Comparison of ENCODE assay signal across 9 cellular contexts in genomic region chr7:16982640-16983103, GRCh38.
DNase-seq lines count a peak whose midpoint lies in the region; ATAC-seq, FAIRE-seq and TF ChIP-seq lines count a peak whose summit lies in the region.
"Had no signal": no experiment of that assay in that cellular context is flagged by ENCODE, and none has a peak within 500 bp of the region (broad histone marks: within the 10 kb centered on the region; RNA-seq: fewer than 3 reads in every experiment).

No MANE protein-coding gene starts in this region.

- H3K4me1 Mint-ChIP-seq in brain = peaks cover 21% of the 10 kb centered on the region

- no peak overlapping the region for H3K27ac ChIP-seq in kidney (ENCODE audit: low read depth in 2 of 2, low read length in 2 of 2)
- H3K27ac ChIP-seq: BLaER1 had no signal

- FAIRE-seq in RCC 7860 (lab: Jason Lieb, UNC) = peak; percentile 87
- FAIRE-seq in kidney (lab: Jason Lieb, UNC) = peak; percentile 70

- no peaks in the 10 kb centered on the region for H3K4me1 ChIP-seq in kidney (ENCODE audit: control insufficient read depth in 1 of 2, insufficient read depth in 1 of 2, low read depth in 1 of 2, low read length in 2 of 2)
- H3K4me1 ChIP-seq: BLaER1 had no signal

- H3K27me3 Mint-ChIP-seq in brain = peaks cover 20% of the 10 kb centered on the region

- DNase-seq in DMS 273 (lab: John Stamatoyannopoulos, UW; ENCODE audit: unreplicated experiment) (peak; percentile 64), DMS 273 treated with DMSO at 0.1 percent for 48 hours (lab: John Stamatoyannopoulos, UW) (no peak), RCC 7860 (ENCODE audit: low spot score) (peak; percentile 42), kidney (no peak)
- peak; percentile 2 for DNase-seq in stimulated activated naive CD4-positive, alpha-beta T cell treated with Interleukin-2 at 50 U/mL for 16 hours (lab: John Stamatoyannopoulos, UW)

- no peaks in the 10 kb centered on the region for H3K9me3 ChIP-seq in kidney (ENCODE audit: control insufficient read depth in 1 of 2, low read length in 2 of 2)
- H3K9me3 ChIP-seq: BLaER1 had no signal

- peak; percentile 82 to 90 for TF ChIP-seq CTCF in brain (conservative IDR thresholded peaks at IDR 0.05)
- peak; percentile 92 for TF ChIP-seq CTCF in kidney (IDR thresholded peaks at IDR 0.05; ENCODE audit: borderline replicate concordance, extremely low read depth, insufficient read depth)

- intact Hi-C loops in kidney (cut with DNase I) = no loop called here

- H3K4me3 ChIP-seq in kidney (ENCODE audit: low read length in 2 of 2) = no peak overlapping the region
- H3K4me3 ChIP-seq: BLaER1 had no signal

- peak overlapping the region in 1 of 5 experiments; percentile 21 for H3K27ac Mint-ChIP-seq in brain

- H3K9ac ChIP-seq in kidney (ENCODE audit: low read length in 2 of 2) = no peak overlapping the region
- H3K9ac ChIP-seq: BLaER1 had no signal

- H3K4me3 Mint-ChIP-seq in brain = peak overlapping the region in 4 of 5 experiments; percentile 17 to 23 (median 20)

- ATAC-seq in HG02852 (IDR thresholded peaks at IDR 0.05; ENCODE audit: unreplicated experiment) (peak; percentile 50), HG02798 (IDR thresholded peaks at IDR 0.05; ENCODE audit: poor library complexity, unreplicated experiment) (no peak)

- H3K36me3 Mint-ChIP-seq in brain = no peaks in the 10 kb centered on the region

- H3K9me3 Mint-ChIP-seq in brain = peaks cover 0 to 2% (median 0%) of the 10 kb centered on the region in 5 experiments

- no peaks in the 10 kb centered on the region for H3K36me3 ChIP-seq in kidney (ENCODE audit: control insufficient read depth in 1 of 2, insufficient read depth in 2 of 2, low read length in 2 of 2)
- H3K36me3 ChIP-seq: BLaER1 had no signal

Comparison
In these comparisons a context has a peak if more than half of its experiments do, and no peak if none do; other contexts are left out.
1. DNase-seq: peak in DMS 273 (single experiment), RCC 7860 (single experiment) and stimulated activated naive CD4-positive, alpha-beta T cell treated with Interleukin-2 at 50 U/mL for 16 hours (single experiment); none in DMS 273 treated with DMSO at 0.1 percent for 48 hours (single experiment) and kidney (single experiment).